Comparison of ENCODE assay signal across 8 cellular contexts in the genomic region with DNA sequence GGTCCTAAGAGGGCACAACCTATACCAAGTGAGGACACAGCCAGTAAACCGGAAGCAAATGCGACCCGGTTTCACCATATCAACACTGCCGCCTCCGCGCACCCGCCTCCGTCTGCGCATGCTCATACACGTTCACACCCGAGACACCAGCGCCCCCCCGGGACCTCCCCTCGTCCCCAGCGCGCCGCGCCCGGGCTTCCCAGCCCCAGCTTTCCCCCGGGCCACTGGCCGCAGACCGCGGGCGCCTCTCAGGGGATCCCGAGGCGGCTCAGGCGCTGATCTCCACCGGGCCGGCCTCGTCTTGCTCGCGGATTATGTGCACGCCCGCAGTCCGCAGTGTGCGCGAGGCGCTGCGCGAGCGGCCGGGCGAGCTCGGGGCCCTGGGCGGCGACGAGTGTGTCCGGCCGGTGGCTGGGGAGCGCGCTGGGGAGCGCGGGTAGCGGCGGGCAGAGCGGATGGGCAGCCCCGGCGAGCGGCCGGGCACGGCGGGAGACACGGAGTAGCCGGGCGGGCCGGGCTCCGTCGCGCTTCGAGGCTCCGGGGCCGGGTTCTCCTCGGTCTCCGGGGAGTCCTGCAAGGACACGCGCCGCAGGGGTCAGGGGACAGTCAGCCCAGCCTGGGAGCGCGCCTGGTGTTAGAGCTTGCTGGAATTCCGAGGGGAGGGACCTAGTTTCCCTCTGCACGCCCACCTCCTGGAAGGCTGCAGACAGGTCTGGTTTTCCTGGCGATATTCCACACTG. TPM values are rescaled to one million over a fixed set of nuclear protein-coding genes. Genes with fewer than 3 reads are reported as not detected.
DNase-seq lines count a peak whose midpoint lies in the region; ATAC-seq and TF ChIP-seq lines count a peak whose summit lies in the region.

No MANE protein-coding gene starts in this region.

- peaks cover 2 to 6% of the 10 kb centered on the region in 2 donors for H3K27me3 Mint-ChIP-seq in natural killer cell (ENCODE audit: low read depth in 2 of 2)
- H3K27me3 Mint-ChIP-seq in stimulated activated memory B cell treated with anti-CD40 and anti-IgM and Interleukin-4, amounts not matched to agents 10 μg/mL and 1 μg/mL and 100 μg/mL, for 72 hours, result peaks cover 55% of the 10 kb centered on the region

- peak overlapping the region; percentile 80 for H3K4me3 Mint-ChIP-seq in natural killer cell
- no peak overlapping the region for H3K4me3 Mint-ChIP-seq in stimulated activated memory B cell treated with anti-CD40 and anti-IgM and Interleukin-4, amounts not matched to agents 10 μg/mL and 1 μg/mL and 100 μg/mL, for 72 hours

- DNase-seq in NCI-H1417 treated with DMSO at 0.1 percent for 48 hours (lab: John Stamatoyannopoulos, UW), result peak; percentile 80
- peak; percentile 76 for DNase-seq in activated T-cell treated with anti-CD3 and anti-CD28 coated beads, Interleukin-2, amount 50 U/mL, for 1 hour
- peak; percentile 51 for DNase-seq in fibroblast of gingiva (ENCODE audit: low read depth)
- peak; percentile 78 for DNase-seq in natural killer cell
- DNase-seq in AG08396 (ENCODE audit: low spot score), result no peak
- no peak for DNase-seq in middle frontal gyrus (ENCODE audit: extremely low spot score, low spot score)

- TF ChIP-seq CTCF in natural killer cell (IDR thresholded peaks at IDR 0.05), result no peak

- peaks cover 0 to 11% of the 10 kb centered on the region in 2 donors for H3K4me1 Mint-ChIP-seq in natural killer cell
- H3K4me1 Mint-ChIP-seq in stimulated activated memory B cell treated with anti-CD40 and anti-IgM and Interleukin-4, amounts not matched to agents 10 μg/mL and 1 μg/mL and 100 μg/mL, for 72 hours, result no peaks in the 10 kb centered on the region

- intact Hi-C loops in natural killer cell (cut with micrococcal nuclease), result loop anchor here (2.0 kb wide), 1 partner anchor 44 kb away; no protein-coding TSS in a partner anchor

- no peaks in the 10 kb centered on the region for H3K36me3 Mint-ChIP-seq in natural killer cell
- no peaks in the 10 kb centered on the region for H3K36me3 Mint-ChIP-seq in stimulated activated memory B cell treated with anti-CD40 and anti-IgM and Interleukin-4, amounts not matched to agents 10 μg/mL and 1 μg/mL and 100 μg/mL, for 72 hours

- ATAC-seq in GM18511 (IDR thresholded peaks at IDR 0.05; ENCODE audit: unreplicated experiment) (peak; percentile 54), natural killer cell (peak; percentile 82 to 95 (median 94))
- peak; percentile 70 for ATAC-seq in stimulated activated memory B cell treated with anti-CD40 and anti-IgM and Interleukin-4, amounts not matched to agents 10 μg/mL and 1 μg/mL and 100 μg/mL, for 72 hours

- no peaks in the 10 kb centered on the region for H3K9me3 Mint-ChIP-seq in natural killer cell
- H3K9me3 Mint-ChIP-seq in stimulated activated memory B cell treated with anti-CD40 and anti-IgM and Interleukin-4, amounts not matched to agents 10 μg/mL and 1 μg/mL and 100 μg/mL, for 72 hours, result no peaks in the 10 kb centered on the region

- peak overlapping the region in 1 of 2 donors; percentile 23 for H3K27ac Mint-ChIP-seq in natural killer cell
- no peak overlapping the region for H3K27ac Mint-ChIP-seq in stimulated activated memory B cell treated with anti-CD40 and anti-IgM and Interleukin-4, amounts not matched to agents 10 μg/mL and 1 μg/mL and 100 μg/mL, for 72 hours

RNA-seq across cellular contexts. Expression of a gene that starts 2.0 kb away (rescaled TPM):
- total RNA-seq in natural killer cell, result not detected

RNA-seq across cellular contexts. Expression of a gene that starts 14.8 kb away (rescaled TPM):
- not detected for total RNA-seq in natural killer cell

RNA-seq across cellular contexts. Expression of a gene that starts 23.4 kb away (rescaled TPM):
- not detected for total RNA-seq in natural killer cell

RNA-seq across cellular contexts. Expression of a gene that starts 33.0 kb away (rescaled TPM):
- 1 to 10 TPM; 3.8 to 4.7 (median 3.9) TPM for total RNA-seq in natural killer cell

RNA-seq across cellular contexts. Expression of a gene that starts 55.8 kb away (rescaled TPM):
- 10 to 100 TPM; 16.9 to 23.8 (median 22.7) TPM for total RNA-seq in natural killer cell

Comparison
In these comparisons a context has a peak if more than half of its experiments do, and no peak if none do; other contexts are left out.
1. DNase-seq: peak in NCI-H1417 treated with DMSO at 0.1 percent for 48 hours (single experiment), activated T-cell treated with anti-CD3 and anti-CD28 coated beads, Interleukin-2, amount 50 U/mL, for 1 hour (single experiment), fibroblast of gingiva (single experiment) and natural killer cell (single experiment); none in AG08396 (single experiment) and middle frontal gyrus (single experiment).
2. Peak in every context shown above with its lines, with median percentiles within 50 percentile points of each other: ATAC-seq.